Comparison of ENCODE assay signal across 8 cellular contexts in genomic region chr16:3099732-3100499, GRCh38. TPM values are rescaled to one million over a fixed set of nuclear protein-coding genes. Genes with fewer than 3 reads are reported as not detected.
DNase-seq lines count a peak whose midpoint lies in the region; ATAC-seq and TF ChIP-seq lines count a peak whose summit lies in the region.

No MANE protein-coding gene starts in this region.

- in situ Hi-C loops in SK-MEL-5 (cut with HindIII; ENCODE audit: low pct_unique_long_range_greater_than_20kb, low sequenced_read_pairs): no loop called here

- H3K27me3 Mint-ChIP-seq in activated naive CD4-positive, alpha-beta T cell treated with anti-CD3 and anti-CD28 coated beads for 36 hours (ENCODE audit: low read depth): no peaks in the 10 kb centered on the region

- peaks cover 9% of the 10 kb centered on the region for H3K4me1 ChIP-seq in parathyroid adenoma
- peaks cover 5 to 14% of the 10 kb centered on the region in 2 donors for H3K4me1 ChIP-seq in thyroid gland

- H3K27ac ChIP-seq in parathyroid adenoma: peak overlapping the region; percentile 4
- no peak overlapping the region for H3K27ac ChIP-seq in thyroid gland

- WGBS in thyroid gland, 2 donors: 5 to 6% methylated on average over 38 to 39 of the region's 39 CpGs

- H3K9me3 Mint-ChIP-seq in activated naive CD4-positive, alpha-beta T cell treated with anti-CD3 and anti-CD28 coated beads for 36 hours: no peaks in the 10 kb centered on the region

- H3K79me2 ChIP-seq in parathyroid adenoma: no peaks in the 10 kb centered on the region

- H3K9ac ChIP-seq in parathyroid adenoma: no peak overlapping the region

- H3K4me3 ChIP-seq in AG10803 (ENCODE audit: low read length) (peak overlapping the region; percentile 30; the same call in 1 of the 2 replicates), parathyroid adenoma (ENCODE audit: low read depth, low read length) (no peak overlapping the region), thyroid gland (replicated peaks in 1 of 3) (no peak overlapping the region)

- TF ChIP-seq CTCF in AG10803 (conservative IDR thresholded peaks at IDR 0.05; ENCODE audit: low read length) (no peak), parathyroid adenoma (IDR thresholded peaks at IDR 0.05) (no peak), thyroid gland (IDR thresholded peaks at IDR 0.05) (no peak)

- H3K36me3 ChIP-seq in parathyroid adenoma (ENCODE audit: control insufficient read depth, insufficient read depth, low read length) (no peaks in the 10 kb centered on the region), thyroid gland (no peaks in the 10 kb centered on the region)

- no peaks in the 10 kb centered on the region for H3K36me3 Mint-ChIP-seq in activated naive CD4-positive, alpha-beta T cell treated with anti-CD3 and anti-CD28 coated beads for 36 hours (ENCODE audit: low read depth)

- CTCF ChIA-PET in activated naive CD4-positive, alpha-beta T cell treated with anti-CD3 and anti-CD28 coated beads for 36 hours (lab: Charles Lee): interaction anchor here (0.7 to 9.5 kb wide), 6 partner anchors 25 to 66 kb away, joined by 3 to 122 read pairs (median 4); partner anchors contain the start of gene ZNF213

- no peak for TF ChIP-seq POLR2A in thyroid gland (IDR thresholded peaks at IDR 0.05)

- H3K27me3 ChIP-seq in parathyroid adenoma (ENCODE audit: control insufficient read depth, insufficient read depth, low read length) (no peaks in the 10 kb centered on the region), thyroid gland (no peaks in the 10 kb centered on the region)

- H2AFZ ChIP-seq in parathyroid adenoma: peak overlapping the region; percentile 89

- peak overlapping the region; percentile 21 for H3K4me2 ChIP-seq in parathyroid adenoma (ENCODE audit: low read length)

- peak; percentile 52 for ATAC-seq in GM19397 (IDR thresholded peaks at IDR 0.05; ENCODE audit: unreplicated experiment)

- intact Hi-C loops in activated naive CD4-positive, alpha-beta T cell treated with anti-CD3 and anti-CD28 coated beads for 36 hours (cut with micrococcal nuclease): loop anchor here (1.0 to 2.0 kb wide), 7 partner anchors 24 to 401 kb away; partner anchors contain the start of gene CLUAP1
- intact Hi-C loops in thyroid gland (cut with DNase I): no loop called here

- H3K9me3 ChIP-seq in parathyroid adenoma (ENCODE audit: control insufficient read depth, low read length) (no peaks in the 10 kb centered on the region), thyroid gland (no peaks in the 10 kb centered on the region)

- H3K27ac Mint-ChIP-seq in activated naive CD4-positive, alpha-beta T cell treated with anti-CD3 and anti-CD28 coated beads for 36 hours: no peak overlapping the region

- peaks cover 36% of the 10 kb centered on the region for H3K4me1 Mint-ChIP-seq in activated naive CD4-positive, alpha-beta T cell treated with anti-CD3 and anti-CD28 coated beads for 36 hours (ENCODE audit: low read depth)

- H3K4me3 Mint-ChIP-seq in activated naive CD4-positive, alpha-beta T cell treated with anti-CD3 and anti-CD28 coated beads for 36 hours: peak overlapping the region; percentile 69

- peak; percentile 82 for DNase-seq in AG10803 (ENCODE audit: low read depth)
- peak; percentile 77 for DNase-seq in LHCN-M2 (ENCODE audit: low read depth)
- DNase-seq in SK-MEL-5 (ENCODE audit: low read depth, low spot score): peak; percentile 87
- DNase-seq in activated naive CD4-positive, alpha-beta T cell treated with anti-CD3 and anti-CD28 coated beads for 36 hours: peak; percentile 97
- peak; percentile 73 for DNase-seq in globus pallidus (ENCODE audit: low spot score)
- DNase-seq in thyroid gland: peak; percentile 83 to 87

RNA-seq across cellular contexts. Expression of gene ZSCAN10, which starts 0.8 kb away (rescaled TPM):
- total RNA-seq in LHCN-M2 (2014; rRNA removed) (not detected in 2 replicates), thyroid gland (not detected)
- polyA plus RNA-seq in LHCN-M2 (2012): not detected
- total RNA-seq in SK-MEL-5 (2014; rRNA removed; shearing (Covaris generic)): 0.13 TPM in 1 of 2 replicates, not detected in the other
- not detected in 2 replicates for polyA plus RNA-seq in SK-MEL-5 (2015; cell fraction: cytosol; rRNA removed)
- 0.12 and 0.53 TPM in 2 replicates for polyA plus RNA-seq in SK-MEL-5 (2015; cell fraction: nucleus; rRNA removed)
- total RNA-seq in activated naive CD4-positive, alpha-beta T cell treated with anti-CD3 and anti-CD28 coated beads for 36 hours: under 1 TPM in 1 of 2 experiments, not detected in 1; 0.26 TPM

RNA-seq across cellular contexts. Expression of gene ZNF205, which starts 12.5 kb away (rescaled TPM):
- total RNA-seq in LHCN-M2 (2014; rRNA removed): 17.0 and 19.2 TPM in 2 replicates
- 7.7 TPM for polyA plus RNA-seq in LHCN-M2 (2012)
- 13.6 and 14.3 TPM in 2 replicates for total RNA-seq in SK-MEL-5 (2014; rRNA removed; shearing (Covaris generic))
- polyA plus RNA-seq in SK-MEL-5 (2015; cell fraction: cytosol; rRNA removed): 12.4 and 17.8 TPM in 2 replicates
- 20.0 and 44.3 TPM in 2 replicates for polyA plus RNA-seq in SK-MEL-5 (2015; cell fraction: nucleus; rRNA removed)
- total RNA-seq in activated naive CD4-positive, alpha-beta T cell treated with anti-CD3 and anti-CD28 coated beads for 36 hours: under 1 TPM in 1 of 2 experiments, not detected in 1; 0.25 TPM
- total RNA-seq in thyroid gland: 10 to 100 TPM; 18.5 to 28.9 (median 19.6) TPM

RNA-seq across cellular contexts. Expression of gene IL32, which starts 34.5 kb away (rescaled TPM):
- 9.6 and 12.3 TPM in 2 replicates for total RNA-seq in LHCN-M2 (2014; rRNA removed)
- 156 TPM for polyA plus RNA-seq in LHCN-M2 (2012)
- total RNA-seq in SK-MEL-5 (2014; rRNA removed; shearing (Covaris generic)): not detected in 2 replicates
- polyA plus RNA-seq in SK-MEL-5 (2015; cell fraction: cytosol; rRNA removed): not detected in 2 replicates
- not detected in 2 replicates for polyA plus RNA-seq in SK-MEL-5 (2015; cell fraction: nucleus; rRNA removed)
- total RNA-seq in activated naive CD4-positive, alpha-beta T cell treated with anti-CD3 and anti-CD28 coated beads for 36 hours: 100 to 1,000 TPM; 964 to 991 TPM
- 10 to 100 TPM; 24.0 to 53.6 (median 28.9) TPM for total RNA-seq in thyroid gland

RNA-seq across cellular contexts. Expression of gene ZNF213, which starts 34.9 kb away (rescaled TPM):
- total RNA-seq in LHCN-M2 (2014; rRNA removed) (4.6 and 4.7 TPM in 2 replicates), thyroid gland (10 to 100 TPM in 1 of 4 donors, 1 to 10 TPM in 3; 5.2 to 10.2 (median 8.7) TPM)
- polyA plus RNA-seq in LHCN-M2 (2012): 7.4 TPM
- 0.85 and 1.8 TPM in 2 replicates for total RNA-seq in SK-MEL-5 (2014; rRNA removed; shearing (Covaris generic))
- 8.9 and 11.2 TPM in 2 replicates for polyA plus RNA-seq in SK-MEL-5 (2015; cell fraction: cytosol; rRNA removed)
- 10.4 and 15.7 TPM in 2 replicates for polyA plus RNA-seq in SK-MEL-5 (2015; cell fraction: nucleus; rRNA removed)
- total RNA-seq in activated naive CD4-positive, alpha-beta T cell treated with anti-CD3 and anti-CD28 coated beads for 36 hours: 1 to 10 TPM; 6.1 to 6.5 TPM

RNA-seq across cellular contexts. Expression of gene MMP25, which starts 53.6 kb away (rescaled TPM):
- total RNA-seq in LHCN-M2 (2014; rRNA removed): 0.06 and 0.11 TPM in 2 replicates
- 0.39 TPM for polyA plus RNA-seq in LHCN-M2 (2012)
- 0.03 TPM in 1 of 2 replicates, not detected in the other for total RNA-seq in SK-MEL-5 (2014; rRNA removed; shearing (Covaris generic))
- 0.04 TPM in 1 of 2 replicates, not detected in the other for polyA plus RNA-seq in SK-MEL-5 (2015; cell fraction: cytosol; rRNA removed)
- 0.07 TPM in 1 of 2 replicates, not detected in the other for polyA plus RNA-seq in SK-MEL-5 (2015; cell fraction: nucleus; rRNA removed)
- total RNA-seq in activated naive CD4-positive, alpha-beta T cell treated with anti-CD3 and anti-CD28 coated beads for 36 hours: under 1 TPM; 0.29 to 0.37 TPM
- 1 to 10 TPM in 1 of 4 donors, under 1 TPM in 3; 0.49 to 1.6 (median 0.70) TPM for total RNA-seq in thyroid gland

Comparison
In these comparisons a context has a peak if more than half of its experiments do, and no peak if none do; other contexts are left out.
1. RNA of gene ZNF205, which starts 12.5 kb away (total RNA-seq): 18.5 to 28.9 TPM in thyroid gland, 17.0 to 19.2 TPM in LHCN-M2 and 13.6 to 14.3 TPM in SK-MEL-5; 0.25 TPM in activated naive CD4-positive, alpha-beta T cell treated with anti-CD3 and anti-CD28 coated beads for 36 hours; every median in the first group is over 10 times any median in the second.
2. RNA of gene IL32, which starts 34.5 kb away (total RNA-seq): 964 to 991 TPM in activated naive CD4-positive, alpha-beta T cell treated with anti-CD3 and anti-CD28 coated beads for 36 hours; 24.0 to 53.6 TPM in thyroid gland, 9.6 to 12.3 TPM in LHCN-M2 and not detected in SK-MEL-5; every median in the first group is over 10 times any median in the second.
3. Peak in every context shown above with its lines, with median percentiles within 50 percentile points of each other: DNase-seq.